Comparison of ENCODE assay signal across 21 cellular contexts in genomic region chr10:131200856-131201470, GRCh38.
"Had no signal": no experiment of that assay in that cellular context is flagged by ENCODE, and none has a peak within 500 bp of the region (broad histone marks: within the 10 kb centered on the region; RNA-seq: fewer than 3 reads in every experiment).

No MANE protein-coding gene starts in this region.

- H3K9me3 Mint-ChIP-seq: activated naive CD8-positive, alpha-beta T cell treated with anti-CD3 and anti-CD28 coated beads, Interleukin-2, amount 10 ng/mL, durations not matched to agents 7 days and 5 days had no signal

- H3K9ac ChIP-seq: neural progenitor cell had no signal

- H3K27me3 Mint-ChIP-seq: activated naive CD8-positive, alpha-beta T cell treated with anti-CD3 and anti-CD28 coated beads, Interleukin-2, amount 10 ng/mL, durations not matched to agents 7 days and 5 days had no signal

- H3K27ac Mint-ChIP-seq: activated CD8-positive, alpha-beta T cell treated with anti-CD3 and anti-CD28 coated beads, Interleukin-2, amount 10 ng/mL, durations not matched to agents 7 days and 5 days; activated naive CD8-positive, alpha-beta T cell treated with anti-CD3 and anti-CD28 coated beads, Interleukin-2, amount 10 ng/mL, durations not matched to agents 7 days and 5 days; naive thymus-derived CD4-positive, alpha-beta T cell; neural progenitor cell; stimulated activated memory B cell treated with anti-CD40 and anti-IgM and Interleukin-4, amounts not matched to agents 10 μg/mL and 1 μg/mL and 100 μg/mL, for 72 hours; WTC11 had no signal

- H3K36me3 ChIP-seq: cardiac muscle cell, neural progenitor cell, ovary, right lobe of liver, upper lobe of right lung had no signal

- FAIRE-seq: keratinocyte had no signal

- ATAC-seq: activated CD8-positive, alpha-beta T cell treated with anti-CD3 and anti-CD28 coated beads, Interleukin-2, amount 10 ng/mL, durations not matched to agents 7 days and 5 days; naive thymus-derived CD4-positive, alpha-beta T cell; right lobe of liver; stimulated activated memory B cell treated with anti-CD40 and anti-IgM and Interleukin-4, amounts not matched to agents 10 μg/mL and 1 μg/mL and 100 μg/mL, for 72 hours; upper lobe of right lung; WTC11 had no signal

- H3K4me3 Mint-ChIP-seq: activated CD8-positive, alpha-beta T cell treated with anti-CD3 and anti-CD28 coated beads, Interleukin-2, amount 10 ng/mL, durations not matched to agents 7 days and 5 days; activated naive CD8-positive, alpha-beta T cell treated with anti-CD3 and anti-CD28 coated beads, Interleukin-2, amount 10 ng/mL, durations not matched to agents 7 days and 5 days; naive thymus-derived CD4-positive, alpha-beta T cell; neural progenitor cell; stimulated activated memory B cell treated with anti-CD40 and anti-IgM and Interleukin-4, amounts not matched to agents 10 μg/mL and 1 μg/mL and 100 μg/mL, for 72 hours; WTC11 had no signal

- H3K4me1 ChIP-seq: right lobe of liver, upper lobe of right lung had no signal

- DNase-seq: activated CD4-positive, alpha-beta T cell treated with anti-CD3 and anti-CD28 coated beads for 4 hours; activated CD8-positive, alpha-beta T cell treated with anti-CD3 and anti-CD28 coated beads, Interleukin-2, amount 10 ng/mL, durations not matched to agents 7 days and 5 days; activated naive CD4-positive, alpha-beta T cell treated with Interleukin-2 at 50 U/mL for 16 hours; activated naive CD8-positive, alpha-beta T cell treated with anti-CD3 and anti-CD28 coated beads, Interleukin-2, amount 10 ng/mL, durations not matched to agents 7 days and 5 days; amygdala; foreskin fibroblast; glutamatergic neuron; hippocampal formation; mesenchymal stem cell; naive thymus-derived CD4-positive, alpha-beta T cell; right lobe of liver; stimulated activated CD4-positive, alpha-beta T cell treated with anti-CD3 and anti-CD28 coated beads, Interleukin-4, amount 100 ng/mL, for 4 hours had no signal

- H3K27ac ChIP-seq: cardiac muscle cell, epithelial cell of prostate, neural progenitor cell, ovary, right lobe of liver, SK-N-MC, upper lobe of right lung had no signal

- H3K4me3 ChIP-seq: cardiac muscle cell, neural progenitor cell, ovary, right lobe of liver, SK-N-MC, upper lobe of right lung had no signal

- H3K4me1 Mint-ChIP-seq: activated naive CD8-positive, alpha-beta T cell treated with anti-CD3 and anti-CD28 coated beads, Interleukin-2, amount 10 ng/mL, durations not matched to agents 7 days and 5 days; naive thymus-derived CD4-positive, alpha-beta T cell; stimulated activated memory B cell treated with anti-CD40 and anti-IgM and Interleukin-4, amounts not matched to agents 10 μg/mL and 1 μg/mL and 100 μg/mL, for 72 hours; WTC11 had no signal

- H3K9me3 ChIP-seq: ovary, right lobe of liver, upper lobe of right lung had no signal

- H3K36me3 Mint-ChIP-seq: activated naive CD8-positive, alpha-beta T cell treated with anti-CD3 and anti-CD28 coated beads, Interleukin-2, amount 10 ng/mL, durations not matched to agents 7 days and 5 days; naive thymus-derived CD4-positive, alpha-beta T cell; neural progenitor cell; stimulated activated memory B cell treated with anti-CD40 and anti-IgM and Interleukin-4, amounts not matched to agents 10 μg/mL and 1 μg/mL and 100 μg/mL, for 72 hours had no signal
